38 cellular contexts compared by ENCODE assay signal in the genomic region with DNA sequence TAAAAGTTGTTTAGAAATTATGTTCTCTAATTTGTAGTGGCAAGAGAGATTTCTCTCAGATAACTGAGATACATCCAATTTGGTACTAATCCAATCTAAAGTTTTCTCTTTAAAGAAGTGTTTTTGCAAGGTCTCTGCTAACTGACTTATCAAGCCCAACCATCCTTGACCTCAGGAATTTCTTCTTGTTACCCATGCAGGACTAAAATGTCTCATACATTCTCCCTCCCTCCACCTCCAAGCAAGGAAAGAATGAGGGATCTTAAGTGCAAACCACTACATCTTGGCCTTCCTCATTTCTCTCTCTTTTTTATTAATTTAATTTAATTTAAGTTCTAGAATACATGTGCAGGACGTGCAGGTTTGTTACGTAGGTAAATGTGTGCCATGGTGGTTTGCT. TPM values are rescaled to one million over a fixed set of nuclear protein-coding genes. Genes with fewer than 3 reads are reported as not detected.
"Had no signal": no experiment of that assay in that cellular context is flagged by ENCODE, and none has a peak within 500 bp of the region (broad histone marks: within the 10 kb centered on the region; RNA-seq: fewer than 3 reads in every experiment).

No MANE protein-coding gene starts in this region.

- ATAC-seq: activated CD4-positive, CD25-positive, alpha-beta regulatory T cell treated with anti-CD3 and anti-CD28 coated beads, Interleukin-2, amount 50 U/mL, for 24 hours; activated CD8-positive, alpha-beta memory T cell treated with anti-CD3 and anti-CD28 coated beads, Interleukin-2, amount 10 ng/mL, durations not matched to agents 7 days and 5 days; activated CD8-positive, alpha-beta T cell treated with anti-CD3 and anti-CD28 coated beads for 36 hours; foreskin keratinocyte; gastroesophageal sphincter; heart right ventricle; T-helper 17 cell had no signal

- H3K4me3 ChIP-seq: breast epithelium, cardiac muscle cell, coronary artery, dorsolateral prefrontal cortex, esophagus muscularis mucosa, gastroesophageal sphincter, heart right ventricle had no signal

- H3K27me3 ChIP-seq: cardiac muscle cell, esophagus muscularis mucosa, gastroesophageal sphincter, heart right ventricle had no signal

- H3K36me3 ChIP-seq: breast epithelium, cardiac muscle cell, gastroesophageal sphincter, WERI-Rb-1 had no signal

- H3K27ac ChIP-seq: breast epithelium, cardiac muscle cell, coronary artery, dorsolateral prefrontal cortex, esophagus muscularis mucosa, foreskin keratinocyte, gastroesophageal sphincter, WERI-Rb-1 had no signal

- H3K4me1 ChIP-seq: breast epithelium, foreskin keratinocyte had no signal

- H3K36me3 Mint-ChIP-seq: activated CD8-positive, alpha-beta memory T cell treated with anti-CD3 and anti-CD28 coated beads, Interleukin-2, amount 10 ng/mL, durations not matched to agents 7 days and 5 days; activated naive CD4-positive, alpha-beta T cell treated with anti-CD3 and anti-CD28 coated beads, Interleukin-2, amount 10 ng/mL, durations not matched to agents 7 days and 5 days; activated naive CD8-positive, alpha-beta T cell; brain had no signal

- H3K4me1 Mint-ChIP-seq: activated B cell treated with CpG ODN at 0.5 μM for 24 hours; activated CD8-positive, alpha-beta memory T cell treated with anti-CD3 and anti-CD28 coated beads, Interleukin-2, amount 10 ng/mL, durations not matched to agents 7 days and 5 days; activated naive CD4-positive, alpha-beta T cell treated with anti-CD3 and anti-CD28 coated beads, Interleukin-2, amount 10 ng/mL, durations not matched to agents 7 days and 5 days; T-helper 17 cell had no signal

- H3K27ac Mint-ChIP-seq: activated B cell treated with CpG ODN at 0.5 μM for 24 hours; activated CD8-positive, alpha-beta memory T cell treated with anti-CD3 and anti-CD28 coated beads, Interleukin-2, amount 10 ng/mL, durations not matched to agents 7 days and 5 days; activated CD8-positive, alpha-beta T cell treated with anti-CD3 and anti-CD28 coated beads for 36 hours; activated naive CD4-positive, alpha-beta T cell treated with anti-CD3 and anti-CD28 coated beads, Interleukin-2, amount 10 ng/mL, durations not matched to agents 7 days and 5 days; activated naive CD8-positive, alpha-beta T cell; activated T-helper 1 cell treated with anti-CD3 and anti-CD28 coated beads, Interleukin-12 subunit alpha, Interleukin-12 subunit beta, Interleukin-2, Interleukin-4 antibody, amounts not matched to agents 30 ng/mL and 10 ng/mL and 1 ng/mL, durations not matched to agents 14 hours and 24 hours and 36 hours; brain; dendritic cell treated with granulocyte-macrophage colony-stimulating factor and Interleukin-4, amounts not matched to agents 40 ng/mL and 50 ng/mL, for 4 days; endodermal cell; T-helper 17 cell; T-helper 2 cell treated with Interferon-gamma antibody and Interleukin-4, amounts not matched to agents 5 μg/mL and 100 μg/mL, for 36 hours had no signal

- H3K9me3 ChIP-seq: breast epithelium, esophagus muscularis mucosa, gastroesophageal sphincter, heart right ventricle had no signal

- H3K27me3 Mint-ChIP-seq: brain had no signal

- H3K4me3 Mint-ChIP-seq: activated B cell treated with CpG ODN at 0.5 μM for 24 hours; activated CD8-positive, alpha-beta memory T cell treated with anti-CD3 and anti-CD28 coated beads, Interleukin-2, amount 10 ng/mL, durations not matched to agents 7 days and 5 days; activated CD8-positive, alpha-beta T cell treated with anti-CD3 and anti-CD28 coated beads for 36 hours; activated naive CD4-positive, alpha-beta T cell treated with anti-CD3 and anti-CD28 coated beads, Interleukin-2, amount 10 ng/mL, durations not matched to agents 7 days and 5 days; activated naive CD8-positive, alpha-beta T cell; activated T-helper 1 cell treated with anti-CD3 and anti-CD28 coated beads, Interleukin-12 subunit alpha, Interleukin-12 subunit beta, Interleukin-2, Interleukin-4 antibody, amounts not matched to agents 30 ng/mL and 10 ng/mL and 1 ng/mL, durations not matched to agents 14 hours and 24 hours and 36 hours; brain; dendritic cell treated with granulocyte-macrophage colony-stimulating factor and Interleukin-4, amounts not matched to agents 40 ng/mL and 50 ng/mL, for 4 days; endodermal cell; T-helper 17 cell; T-helper 2 cell treated with Interferon-gamma antibody and Interleukin-4, amounts not matched to agents 5 μg/mL and 100 μg/mL, for 36 hours had no signal

- H3K9me3 Mint-ChIP-seq: activated B cell treated with CpG ODN at 0.5 μM for 24 hours; activated CD8-positive, alpha-beta T cell treated with anti-CD3 and anti-CD28 coated beads for 36 hours; activated naive CD4-positive, alpha-beta T cell treated with anti-CD3 and anti-CD28 coated beads, Interleukin-2, amount 10 ng/mL, durations not matched to agents 7 days and 5 days; activated T-helper 1 cell treated with anti-CD3 and anti-CD28 coated beads, Interleukin-12 subunit alpha, Interleukin-12 subunit beta, Interleukin-2, Interleukin-4 antibody, amounts not matched to agents 30 ng/mL and 10 ng/mL and 1 ng/mL, durations not matched to agents 14 hours and 24 hours and 36 hours; dendritic cell treated with granulocyte-macrophage colony-stimulating factor and Interleukin-4, amounts not matched to agents 40 ng/mL and 50 ng/mL, for 4 days; endodermal cell; T-helper 2 cell treated with Interferon-gamma antibody and Interleukin-4, amounts not matched to agents 5 μg/mL and 100 μg/mL, for 36 hours had no signal

- DNase-seq: activated B cell treated with CpG ODN at 0.5 μM for 24 hours; activated CD4-positive, alpha-beta T cell treated with anti-CD3 and anti-CD28 coated beads for 48 hours; activated CD4-positive, alpha-beta T cell treated with anti-CD3 and anti-CD28 coated beads, Interleukin-2, amount 50 U/mL, for 1 hour; activated CD4-positive, alpha-beta T cell treated with anti-CD3 and anti-CD28 coated beads, Interleukin-2, amount 50 U/mL, for 48 hours; activated CD8-positive, alpha-beta memory T cell treated with anti-CD3 and anti-CD28 coated beads, Interleukin-2, amount 10 ng/mL, durations not matched to agents 7 days and 5 days; activated CD8-positive, alpha-beta memory T cell treated with anti-CD3 and anti-CD28 coated beads, Interleukin-2, amount 50 U/mL, for 4 hours; activated CD8-positive, alpha-beta T cell treated with anti-CD3 and anti-CD28 coated beads for 36 hours; activated gamma-delta T cell; activated naive CD4-positive, alpha-beta T cell; activated naive CD4-positive, alpha-beta T cell treated with anti-CD3 and anti-CD28 coated beads, Interleukin-2, amount 10 ng/mL, durations not matched to agents 7 days and 5 days; activated T-cell treated with anti-CD3 and anti-CD28 coated beads, Interleukin-2, amount 50 U/mL, for 1 hour; activated T-cell treated with anti-CD3 and anti-CD28 coated beads, Interleukin-2, amount 50 U/mL, for 48 hours; amniotic stem cell; anterior cingulate cortex; central memory CD4-positive, alpha-beta T cell; dorsolateral prefrontal cortex; effector memory CD4-positive, alpha-beta T cell; endodermal cell; erythroblast; foreskin keratinocyte; heart right ventricle; T-helper 1 cell; T-helper 17 cell; T1000; WERI-Rb-1 had no signal

RNA-seq across cellular contexts. Expression of gene NRAP, which starts 12.8 kb away (rescaled TPM):
- total RNA-seq: activated B cell treated with CpG ODN at 0.5 μM for 24 hours; activated CD8-positive, alpha-beta memory T cell treated with anti-CD3 and anti-CD28 coated beads for 36 hours; activated CD8-positive, alpha-beta memory T cell treated with anti-CD3 and anti-CD28 coated beads, Interleukin-2, amount 10 ng/mL, durations not matched to agents 7 days and 5 days; activated CD8-positive, alpha-beta T cell treated with anti-CD3 and anti-CD28 coated beads for 36 hours; activated T-helper 1 cell treated with anti-CD3 and anti-CD28 coated beads, Interleukin-12 subunit alpha, Interleukin-12 subunit beta, Interleukin-2, Interleukin-4 antibody, amounts not matched to agents 30 ng/mL and 10 ng/mL and 1 ng/mL, durations not matched to agents 14 hours and 24 hours and 36 hours; breast epithelium; esophagus muscularis mucosa; foreskin keratinocyte; glomerular endothelial cell; T-helper 17 cell had no signal
- polyA plus RNA-seq: foreskin keratinocyte had no signal
